Comparison of ENCODE assay signal across 8 cellular contexts in genomic region chr5:117454716-117455212, GRCh38.
DNase-seq lines count a peak whose midpoint lies in the region; ATAC-seq and TF ChIP-seq lines count a peak whose summit lies in the region.

No MANE protein-coding gene starts in this region.

- H3K4me3 ChIP-seq in GM06990 (replicated peaks; ENCODE audit: low read depth, low read length) (no peak overlapping the region), HUES6 (ENCODE audit: low read depth, low read length) (peak overlapping the region; percentile 82), astrocyte of the spinal cord (ENCODE audit: low read depth, low read length) (no peak overlapping the region)

- in situ Hi-C loops in astrocyte of the spinal cord (cut with HindIII; ENCODE audit: low sequenced_read_pairs): no loop called here

- 0 out of 2 replicates have a peak, but pooled peaks cover 2% of the 10 kb centered on the region for H3K4me1 ChIP-seq in HUES6 (ENCODE audit: control insufficient read depth, insufficient read depth, low read length)

- ATAC-seq in GM21576 (IDR thresholded peaks at IDR 0.05; ENCODE audit: unreplicated experiment): peak; percentile 85

- H3K27ac ChIP-seq in HUES6 (ENCODE audit: low read depth, low read length): no peak overlapping the region

- peak overlapping the region; percentile 58 for H3K9ac ChIP-seq in HUES6 (ENCODE audit: low read length)

- TF ChIP-seq CTCF in GM06990 (IDR thresholded peaks at IDR 0.05; ENCODE audit: insufficient read depth, low read length, poor library complexity, severe bottlenecking) (peak; percentile 89), astrocyte of the spinal cord (IDR thresholded peaks at IDR 0.05; ENCODE audit: low read depth, low read length) (peak; percentile 82)

- H3K36me3 ChIP-seq in GM06990 (ENCODE audit: control insufficient read depth, insufficient read depth, low read length) (no peaks in the 10 kb centered on the region), HUES6 (ENCODE audit: control insufficient read depth, insufficient read depth, low read length) (no peaks in the 10 kb centered on the region)

- H3K27me3 ChIP-seq in GM06990 (replicated peaks; ENCODE audit: control insufficient read depth, insufficient read depth, low read length): no peaks in the 10 kb centered on the region
- no peaks in the 10 kb centered on the region for H3K27me3 ChIP-seq in HUES6 (ENCODE audit: control insufficient read depth, insufficient read depth, low read length)

- no peaks in the 10 kb centered on the region for H3K9me3 ChIP-seq in HUES6 (ENCODE audit: control insufficient read depth, insufficient read depth, low read depth, low read length)

- DNase-seq in GM06990 (ENCODE audit: extremely low read depth, insufficient read length): peak; percentile 35
- DNase-seq in SHP77 (lab: John Stamatoyannopoulos, UW): peak; percentile 53 to 55
- peak; percentile 14 for DNase-seq in astrocyte of the spinal cord (ENCODE audit: low read depth, low spot score)
- peak; percentile 8 for DNase-seq in iris pigment epithelial cell (ENCODE audit: low read depth)
- peak; percentile 6 to 19 for DNase-seq in stimulated activated CD4-positive, alpha-beta T cell treated with anti-CD3 and anti-CD28 coated beads, Interleukin-4, amount 100 ng/mL, for 4 hours
- DNase-seq in GDM1 (lab: John Stamatoyannopoulos, UW): no peak
